ENCODE assay signal across 1 cellular context in genomic region chr6:12290490-12290820, GRCh38.
TF ChIP-seq lines count a peak whose summit lies in the region.

No MANE protein-coding gene starts in this region.

TF ChIP-seq in SK-N-SH treated with all-trans-retinoic acid at 6 μM for 48 hours, 23 proteins besides CTCF, POLR2A, EP300 and RAD21 (continued from another document):
- no peak for TF ChIP-seq ZC3H10 (CRISPR knock-in tag; IDR thresholded peaks at IDR 0.05)
- no peak for TF ChIP-seq TOX (CRISPR knock-in tag; IDR thresholded peaks at IDR 0.05; ENCODE audit: borderline replicate concordance)
